ENCODE assay signal across 7 cellular contexts in the genomic region with DNA sequence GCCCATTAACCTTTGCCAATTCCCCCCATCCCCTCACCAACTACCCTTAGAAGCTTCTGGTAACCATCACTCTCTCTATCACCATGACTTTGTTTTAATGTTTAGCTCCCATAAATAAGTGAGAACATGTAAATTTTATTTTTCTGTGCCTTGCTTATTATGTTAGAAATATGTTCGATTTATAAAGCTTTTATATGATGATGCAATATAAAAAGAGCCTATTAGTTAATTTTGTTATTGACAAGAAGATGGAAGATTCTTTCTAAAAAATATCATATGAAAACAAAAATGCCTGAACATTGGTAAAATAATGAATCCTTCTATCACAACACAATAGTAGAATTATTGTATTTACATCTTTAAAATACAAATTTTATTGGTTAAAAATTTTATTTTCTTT.
"Had no signal": no experiment of that assay in that cellular context is flagged by ENCODE, and none has a peak within 500 bp of the region (broad histone marks: within the 10 kb centered on the region; RNA-seq: fewer than 3 reads in every experiment).

No MANE protein-coding gene starts in this region.

- H3K4me3 ChIP-seq: GM12878 had no signal

- DNase-seq: GDM1, GF-D8 had no signal

- FAIRE-seq: GM12878, GM12891, GM12892, GM18507, GM19239 had no signal

- ATAC-seq: GM12878 had no signal
